In the genomic region with DNA sequence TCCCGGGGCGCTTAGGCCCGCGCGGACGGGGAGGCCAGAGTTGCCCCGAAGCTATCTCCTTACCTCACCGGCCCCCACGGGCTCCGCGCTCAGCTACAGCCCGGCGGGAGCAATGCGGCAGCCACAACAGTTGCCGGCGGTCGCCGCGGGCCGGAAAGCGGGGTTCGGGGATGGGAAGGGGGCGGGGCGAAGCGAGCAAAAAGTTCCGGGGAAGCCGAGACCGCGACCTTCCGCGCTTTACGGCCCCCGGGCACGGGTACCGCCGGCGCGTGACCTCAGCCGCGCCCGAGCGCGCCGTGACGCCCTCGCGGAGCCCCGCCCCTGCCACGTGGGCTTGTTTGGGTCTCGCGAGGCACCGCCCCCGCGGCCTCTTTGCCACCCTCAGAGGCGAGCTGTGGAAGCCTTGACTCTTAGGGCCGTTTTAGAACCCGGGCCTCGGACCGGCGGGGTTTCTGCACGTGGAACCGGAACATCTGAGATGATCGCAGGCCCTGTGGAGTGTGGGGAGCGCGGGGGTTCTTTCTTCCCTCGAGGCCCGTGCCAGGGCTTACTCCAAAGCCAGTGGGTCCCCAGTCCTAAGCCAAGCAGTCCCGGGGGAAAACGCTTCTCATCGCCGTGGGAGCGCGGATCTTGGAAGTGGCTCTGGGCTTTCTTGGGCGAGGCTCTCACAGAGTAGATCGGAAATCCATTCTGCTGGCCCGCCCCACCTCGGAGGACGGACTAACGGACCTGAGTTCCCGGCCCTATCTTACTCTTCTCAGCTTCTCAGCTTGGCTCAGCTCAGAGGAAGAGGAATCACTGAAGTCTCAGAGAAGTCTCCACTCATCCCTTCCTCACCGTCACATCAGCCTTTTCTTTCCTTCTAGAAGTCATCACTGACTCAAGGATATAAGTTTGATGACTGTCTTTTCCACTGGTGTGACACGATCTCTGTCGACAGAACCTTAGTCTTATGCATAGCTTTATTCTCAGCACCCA, we compare ENCODE assay signal across 1 cellular context.
TF ChIP-seq lines count a peak whose summit lies in the region.

No MANE protein-coding gene starts in this region.

TF ChIP-seq in HCT116, 20 proteins besides CTCF, POLR2A, EP300 and RAD21 (continued from another document):
- TF ChIP-seq, protein P1, sequence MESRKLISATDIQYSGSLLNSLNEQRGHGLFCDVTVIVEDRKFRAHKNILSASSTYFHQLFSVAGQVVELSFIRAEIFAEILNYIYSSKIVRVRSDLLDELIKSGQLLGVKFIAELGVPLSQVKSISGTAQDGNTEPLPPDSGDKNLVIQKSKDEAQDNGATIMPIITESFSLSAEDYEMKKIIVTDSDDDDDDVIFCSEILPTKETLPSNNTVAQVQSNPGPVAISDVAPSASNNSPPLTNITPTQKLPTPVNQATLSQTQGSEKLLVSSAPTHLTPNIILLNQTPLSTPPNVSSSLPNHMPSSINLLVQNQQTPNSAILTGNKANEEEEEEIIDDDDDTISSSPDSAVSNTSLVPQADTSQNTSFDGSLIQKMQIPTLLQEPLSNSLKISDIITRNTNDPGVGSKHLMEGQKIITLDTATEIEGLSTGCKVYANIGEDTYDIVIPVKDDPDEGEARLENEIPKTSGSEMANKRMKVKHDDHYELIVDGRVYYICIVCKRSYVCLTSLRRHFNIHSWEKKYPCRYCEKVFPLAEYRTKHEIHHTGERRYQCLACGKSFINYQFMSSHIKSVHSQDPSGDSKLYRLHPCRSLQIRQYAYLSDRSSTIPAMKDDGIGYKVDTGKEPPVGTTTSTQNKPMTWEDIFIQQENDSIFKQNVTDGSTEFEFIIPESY (IDR thresholded peaks at IDR 0.05; ENCODE audit: extremely low read depth, insufficient replicate concordance, low read length) = peak; percentile 64
- TF ChIP-seq TCF7L2 (IDR thresholded peaks at IDR 0.05; ENCODE audit: borderline replicate concordance, extremely low read depth, insufficient read depth, insufficient read length) (peak; percentile 29), SP1 (IDR thresholded peaks at IDR 0.05; ENCODE audit: low read depth) (peak; percentile 48)
- TF ChIP-seq, protein P2, sequence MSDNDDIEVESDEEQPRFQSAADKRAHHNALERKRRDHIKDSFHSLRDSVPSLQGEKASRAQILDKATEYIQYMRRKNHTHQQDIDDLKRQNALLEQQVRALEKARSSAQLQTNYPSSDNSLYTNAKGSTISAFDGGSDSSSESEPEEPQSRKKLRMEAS (IDR thresholded peaks at IDR 0.05) = peak; percentile 93
